ENCODE assay signal across 2 cellular contexts in the genomic region with DNA sequence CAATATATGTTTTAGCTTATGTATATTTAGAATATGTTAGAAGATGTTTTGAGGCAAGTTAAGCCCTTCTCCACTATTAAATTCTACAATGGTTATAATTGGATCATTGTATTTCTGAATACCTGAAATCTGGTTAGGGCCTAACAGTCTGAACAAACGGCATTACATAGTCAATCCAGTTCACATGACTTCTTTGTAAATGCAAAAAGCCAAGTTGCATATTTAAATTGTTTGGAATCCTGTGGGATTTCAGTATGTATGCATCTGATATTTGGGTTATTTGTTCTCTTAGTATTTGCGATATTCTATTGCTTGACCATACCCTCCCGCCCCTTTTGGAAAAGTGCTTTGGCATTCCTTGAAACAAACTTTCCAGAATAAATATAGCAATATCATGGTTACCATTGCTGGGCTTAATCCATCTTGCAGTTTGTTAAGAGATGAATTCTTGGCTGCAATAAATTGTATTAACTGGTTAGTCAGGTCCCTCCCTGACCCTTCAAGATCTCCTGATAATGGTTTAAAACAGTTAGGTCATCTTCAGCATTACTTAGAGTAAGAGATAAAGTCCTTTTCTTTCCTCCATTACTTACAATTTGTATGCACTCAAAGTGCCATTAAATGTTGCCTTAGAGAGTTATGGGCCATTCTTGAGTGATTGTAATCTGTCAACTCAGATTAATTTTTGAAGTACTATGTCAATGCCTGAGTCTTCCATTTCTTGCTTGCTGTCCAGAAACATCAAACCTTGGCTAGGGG.
TF ChIP-seq lines count a peak whose summit lies in the region.

No MANE protein-coding gene starts in this region.

TF ChIP-seq in SK-N-SH treated with all-trans-retinoic acid at 6 μM for 48 hours, 23 proteins besides CTCF, POLR2A, EP300 and RAD21:
- TF ChIP-seq, protein P1, sequence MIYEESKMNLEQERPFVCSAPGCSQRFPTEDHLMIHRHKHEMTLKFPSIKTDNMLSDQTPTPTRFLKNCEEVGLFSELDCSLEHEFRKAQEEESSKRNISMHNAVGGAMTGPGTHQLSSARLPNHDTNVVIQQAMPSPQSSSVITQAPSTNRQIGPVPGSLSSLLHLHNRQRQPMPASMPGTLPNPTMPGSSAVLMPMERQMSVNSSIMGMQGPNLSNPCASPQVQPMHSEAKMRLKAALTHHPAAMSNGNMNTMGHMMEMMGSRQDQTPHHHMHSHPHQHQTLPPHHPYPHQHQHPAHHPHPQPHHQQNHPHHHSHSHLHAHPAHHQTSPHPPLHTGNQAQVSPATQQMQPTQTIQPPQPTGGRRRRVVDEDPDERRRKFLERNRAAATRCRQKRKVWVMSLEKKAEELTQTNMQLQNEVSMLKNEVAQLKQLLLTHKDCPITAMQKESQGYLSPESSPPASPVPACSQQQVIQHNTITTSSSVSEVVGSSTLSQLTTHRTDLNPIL (CRISPR knock-in tag; IDR thresholded peaks at IDR 0.05; ENCODE audit: low read depth): peak; percentile 71
- TF ChIP-seq ZNF8 (CRISPR knock-in tag; IDR thresholded peaks at IDR 0.05) (no peak), ESRRG (CRISPR knock-in tag; IDR thresholded peaks at IDR 0.05) (no peak), ZFP3 (CRISPR knock-in tag; IDR thresholded peaks at IDR 0.05) (peak; percentile 25; the same call in 1 of the 2 replicates), OSR1 (CRISPR knock-in tag; IDR thresholded peaks at IDR 0.05) (no peak), ISL1 (CRISPR knock-in tag; IDR thresholded peaks at IDR 0.05) (peak; percentile 92)
- TF ChIP-seq, protein P2, sequence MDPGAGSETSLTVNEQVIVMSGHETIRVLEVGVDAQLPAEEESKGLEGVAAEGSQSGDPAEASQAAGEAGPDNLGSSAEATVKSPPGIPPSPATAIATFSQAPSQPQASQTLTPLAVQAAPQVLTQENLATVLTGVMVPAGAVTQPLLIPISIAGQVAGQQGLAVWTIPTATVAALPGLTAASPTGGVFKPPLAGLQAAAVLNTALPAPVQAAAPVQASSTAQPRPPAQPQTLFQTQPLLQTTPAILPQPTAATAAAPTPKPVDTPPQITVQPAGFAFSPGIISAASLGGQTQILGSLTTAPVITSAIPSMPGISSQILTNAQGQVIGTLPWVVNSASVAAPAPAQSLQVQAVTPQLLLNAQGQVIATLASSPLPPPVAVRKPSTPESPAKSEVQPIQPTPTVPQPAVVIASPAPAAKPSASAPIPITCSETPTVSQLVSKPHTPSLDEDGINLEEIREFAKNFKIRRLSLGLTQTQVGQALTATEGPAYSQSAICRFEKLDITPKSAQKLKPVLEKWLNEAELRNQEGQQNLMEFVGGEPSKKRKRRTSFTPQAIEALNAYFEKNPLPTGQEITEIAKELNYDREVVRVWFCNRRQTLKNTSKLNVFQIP (CRISPR knock-in tag; IDR thresholded peaks at IDR 0.05; ENCODE audit: borderline replicate concordance, low read depth): no peak
- TF ChIP-seq, protein P3, sequence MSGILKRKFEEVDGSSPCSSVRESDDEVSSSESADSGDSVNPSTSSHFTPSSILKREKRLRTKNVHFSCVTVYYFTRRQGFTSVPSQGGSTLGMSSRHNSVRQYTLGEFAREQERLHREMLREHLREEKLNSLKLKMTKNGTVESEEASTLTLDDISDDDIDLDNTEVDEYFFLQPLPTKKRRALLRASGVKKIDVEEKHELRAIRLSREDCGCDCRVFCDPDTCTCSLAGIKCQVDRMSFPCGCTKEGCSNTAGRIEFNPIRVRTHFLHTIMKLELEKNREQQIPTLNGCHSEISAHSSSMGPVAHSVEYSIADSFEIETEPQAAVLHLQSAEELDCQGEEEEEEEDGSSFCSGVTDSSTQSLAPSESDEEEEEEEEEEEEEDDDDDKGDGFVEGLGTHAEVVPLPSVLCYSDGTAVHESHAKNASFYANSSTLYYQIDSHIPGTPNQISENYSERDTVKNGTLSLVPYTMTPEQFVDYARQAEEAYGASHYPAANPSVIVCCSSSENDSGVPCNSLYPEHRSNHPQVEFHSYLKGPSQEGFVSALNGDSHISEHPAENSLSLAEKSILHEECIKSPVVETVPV (CRISPR knock-in tag; IDR thresholded peaks at IDR 0.05): no peak
- TF ChIP-seq, protein P4, sequence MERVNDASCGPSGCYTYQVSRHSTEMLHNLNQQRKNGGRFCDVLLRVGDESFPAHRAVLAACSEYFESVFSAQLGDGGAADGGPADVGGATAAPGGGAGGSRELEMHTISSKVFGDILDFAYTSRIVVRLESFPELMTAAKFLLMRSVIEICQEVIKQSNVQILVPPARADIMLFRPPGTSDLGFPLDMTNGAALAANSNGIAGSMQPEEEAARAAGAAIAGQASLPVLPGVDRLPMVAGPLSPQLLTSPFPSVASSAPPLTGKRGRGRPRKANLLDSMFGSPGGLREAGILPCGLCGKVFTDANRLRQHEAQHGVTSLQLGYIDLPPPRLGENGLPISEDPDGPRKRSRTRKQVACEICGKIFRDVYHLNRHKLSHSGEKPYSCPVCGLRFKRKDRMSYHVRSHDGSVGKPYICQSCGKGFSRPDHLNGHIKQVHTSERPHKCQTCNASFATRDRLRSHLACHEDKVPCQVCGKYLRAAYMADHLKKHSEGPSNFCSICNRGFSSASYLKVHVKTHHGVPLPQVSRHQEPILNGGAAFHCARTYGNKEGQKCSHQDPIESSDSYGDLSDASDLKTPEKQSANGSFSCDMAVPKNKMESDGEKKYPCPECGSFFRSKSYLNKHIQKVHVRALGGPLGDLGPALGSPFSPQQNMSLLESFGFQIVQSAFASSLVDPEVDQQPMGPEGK (CRISPR knock-in tag; IDR thresholded peaks at IDR 0.05; ENCODE audit: borderline replicate concordance): no peak

TF ChIP-seq in SK-N-SH, 30 proteins besides CTCF, POLR2A, EP300 and RAD21 (continued from another document):
- TF ChIP-seq, protein P5, sequence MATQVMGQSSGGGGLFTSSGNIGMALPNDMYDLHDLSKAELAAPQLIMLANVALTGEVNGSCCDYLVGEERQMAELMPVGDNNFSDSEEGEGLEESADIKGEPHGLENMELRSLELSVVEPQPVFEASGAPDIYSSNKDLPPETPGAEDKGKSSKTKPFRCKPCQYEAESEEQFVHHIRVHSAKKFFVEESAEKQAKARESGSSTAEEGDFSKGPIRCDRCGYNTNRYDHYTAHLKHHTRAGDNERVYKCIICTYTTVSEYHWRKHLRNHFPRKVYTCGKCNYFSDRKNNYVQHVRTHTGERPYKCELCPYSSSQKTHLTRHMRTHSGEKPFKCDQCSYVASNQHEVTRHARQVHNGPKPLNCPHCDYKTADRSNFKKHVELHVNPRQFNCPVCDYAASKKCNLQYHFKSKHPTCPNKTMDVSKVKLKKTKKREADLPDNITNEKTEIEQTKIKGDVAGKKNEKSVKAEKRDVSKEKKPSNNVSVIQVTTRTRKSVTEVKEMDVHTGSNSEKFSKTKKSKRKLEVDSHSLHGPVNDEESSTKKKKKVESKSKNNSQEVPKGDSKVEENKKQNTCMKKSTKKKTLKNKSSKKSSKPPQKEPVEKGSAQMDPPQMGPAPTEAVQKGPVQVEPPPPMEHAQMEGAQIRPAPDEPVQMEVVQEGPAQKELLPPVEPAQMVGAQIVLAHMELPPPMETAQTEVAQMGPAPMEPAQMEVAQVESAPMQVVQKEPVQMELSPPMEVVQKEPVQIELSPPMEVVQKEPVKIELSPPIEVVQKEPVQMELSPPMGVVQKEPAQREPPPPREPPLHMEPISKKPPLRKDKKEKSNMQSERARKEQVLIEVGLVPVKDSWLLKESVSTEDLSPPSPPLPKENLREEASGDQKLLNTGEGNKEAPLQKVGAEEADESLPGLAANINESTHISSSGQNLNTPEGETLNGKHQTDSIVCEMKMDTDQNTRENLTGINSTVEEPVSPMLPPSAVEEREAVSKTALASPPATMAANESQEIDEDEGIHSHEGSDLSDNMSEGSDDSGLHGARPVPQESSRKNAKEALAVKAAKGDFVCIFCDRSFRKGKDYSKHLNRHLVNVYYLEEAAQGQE (IDR thresholded peaks at IDR 0.05; ENCODE audit: low read depth, low read length): no peak
- TF ChIP-seq RFX5 (IDR thresholded peaks at IDR 0.05; ENCODE audit: low read length) (no peak), ELF1 (IDR thresholded peaks at IDR 0.05) (no peak), FOXJ3 (CRISPR knock-in tag; IDR thresholded peaks at IDR 0.05) (no peak), GATA2 (CRISPR knock-in tag; IDR thresholded peaks at IDR 0.05) (no peak), GABPA (IDR thresholded peaks at IDR 0.05; ENCODE audit: low read depth) (no peak), YY1 (IDR thresholded peaks at IDR 0.05; ENCODE audit: low read depth) (no peak)
- TF ChIP-seq, protein P6, sequence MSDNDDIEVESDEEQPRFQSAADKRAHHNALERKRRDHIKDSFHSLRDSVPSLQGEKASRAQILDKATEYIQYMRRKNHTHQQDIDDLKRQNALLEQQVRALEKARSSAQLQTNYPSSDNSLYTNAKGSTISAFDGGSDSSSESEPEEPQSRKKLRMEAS (IDR thresholded peaks at IDR 0.05; ENCODE audit: low read depth): no peak
- TF ChIP-seq, protein P7, sequence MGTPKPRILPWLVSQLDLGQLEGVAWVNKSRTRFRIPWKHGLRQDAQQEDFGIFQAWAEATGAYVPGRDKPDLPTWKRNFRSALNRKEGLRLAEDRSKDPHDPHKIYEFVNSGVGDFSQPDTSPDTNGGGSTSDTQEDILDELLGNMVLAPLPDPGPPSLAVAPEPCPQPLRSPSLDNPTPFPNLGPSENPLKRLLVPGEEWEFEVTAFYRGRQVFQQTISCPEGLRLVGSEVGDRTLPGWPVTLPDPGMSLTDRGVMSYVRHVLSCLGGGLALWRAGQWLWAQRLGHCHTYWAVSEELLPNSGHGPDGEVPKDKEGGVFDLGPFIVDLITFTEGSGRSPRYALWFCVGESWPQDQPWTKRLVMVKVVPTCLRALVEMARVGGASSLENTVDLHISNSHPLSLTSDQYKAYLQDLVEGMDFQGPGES (IDR thresholded peaks at IDR 0.05; ENCODE audit: low read depth, low read length): no peak
TF ChIP-seq in SK-N-SH: peak in this region for 0.
